Comparison of ENCODE assay signal across 7 cellular contexts in genomic region chr9:70111042-70111602, GRCh38.
A peak's percentile ranks its signal among the peaks of the same experiment; 100 is the strongest.
DNase-seq lines count a peak whose midpoint lies in the region; ATAC-seq and TF ChIP-seq lines count a peak whose summit lies in the region.

No MANE protein-coding gene starts in this region.

- H3K4me3 ChIP-seq in GM12875 (ENCODE audit: low read depth, low read length) (no peak overlapping the region), cardiac fibroblast (replicated peaks in 1 of 2; ENCODE audit: low read depth in 2 of 2, low read length in 2 of 2) (no peak overlapping the region)

- peak; percentile 75 for ATAC-seq in HG02588 (IDR thresholded peaks at IDR 0.05; ENCODE audit: unreplicated experiment)

- DNase-seq in NCI-H1436 treated with DMSO at 0.1 percent for 48 hours (lab: John Stamatoyannopoulos, UW) = peak; percentile 27
- peak; percentile 78 to 88 for DNase-seq in cardiac fibroblast (ENCODE audit: low read depth in 2 of 2)
- DNase-seq in left kidney (ENCODE audit: low read depth, low spot score) = peak; percentile 76
- peak; percentile 54 for DNase-seq in stimulated activated CD4-positive, alpha-beta T cell treated with anti-CD3 and anti-CD28 coated beads, Interleukin-4, amount 100 ng/mL, for 24 hours

- H3K27ac ChIP-seq in VCaP = no peak overlapping the region

- TF ChIP-seq CTCF in GM12875 (IDR thresholded peaks at IDR 0.05; ENCODE audit: borderline replicate concordance, insufficient read depth, low read depth, low read length) (peak; percentile 88), VCaP (conservative IDR thresholded peaks at IDR 0.05) (peak; percentile 89), cardiac fibroblast (IDR thresholded peaks at IDR 0.05; ENCODE audit: low read depth, low read length) (peak; percentile 89)

Comparison
In these comparisons a context has a peak if more than half of its experiments do, and no peak if none do; other contexts are left out.
1. DNase-seq: peak in every context shown above with its lines; median percentile 83 in cardiac fibroblast; 76 in left kidney; 54 in stimulated activated CD4-positive, alpha-beta T cell treated with anti-CD3 and anti-CD28 coated beads, Interleukin-4, amount 100 ng/mL, for 24 hours; 27 in NCI-H1436 treated with DMSO at 0.1 percent for 48 hours.